ENCODE assay signal across 8 cellular contexts in the genomic region with DNA sequence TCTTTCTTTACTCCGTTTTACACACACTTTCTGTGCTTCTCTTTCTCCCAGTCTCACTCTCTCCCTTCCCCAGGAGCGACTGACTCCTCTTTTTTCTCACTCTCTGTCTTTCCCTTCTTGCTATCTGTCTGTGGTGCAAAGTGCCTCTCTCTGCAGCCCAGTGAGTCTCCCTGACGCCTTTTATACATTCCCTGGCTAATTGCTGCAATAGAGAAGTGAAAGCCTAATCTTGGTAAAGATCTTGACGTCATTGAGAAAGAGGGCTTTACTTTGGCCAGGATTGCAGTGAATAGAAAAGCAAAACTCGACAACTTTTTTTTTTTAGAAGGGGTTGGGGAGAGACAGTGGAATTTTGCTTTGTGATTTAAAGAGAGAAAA.
A peak's percentile ranks its signal among the peaks of the same experiment; 100 is the strongest.
DNase-seq lines count a peak whose midpoint lies in the region; ATAC-seq and TF ChIP-seq lines count a peak whose summit lies in the region.

No MANE protein-coding gene starts in this region.

- H3K27me3 ChIP-seq in OCI-LY3 (ENCODE audit: low read depth, low read length) = peaks cover 19% of the 10 kb centered on the region

- ATAC-seq in GM21576 (IDR thresholded peaks at IDR 0.05; ENCODE audit: unreplicated experiment) (peak; percentile 55), HG03135 (IDR thresholded peaks at IDR 0.05; ENCODE audit: unreplicated experiment) (no peak)

- H4K20me1 ChIP-seq in OCI-LY3 (ENCODE audit: insufficient read depth, low read length) = no peaks in the 10 kb centered on the region

- DNase-seq in foreskin fibroblast (peak in 1 of 2 donors; percentile 31), stromal cell of bone marrow (ENCODE audit: low read depth) (peak; percentile 31), RKO (ENCODE audit: low spot score) (no peak), GF-D8 (lab: John Stamatoyannopoulos, UW) (no peak), NCI-H524 (lab: John Stamatoyannopoulos, UW) (no peak)

- no peaks in the 10 kb centered on the region for H3K9me3 ChIP-seq in OCI-LY3 (ENCODE audit: insufficient read depth, low read length)

- H3K4me2 ChIP-seq in OCI-LY3 (ENCODE audit: low read length) = peak overlapping the region; percentile 42

- H3K36me3 ChIP-seq in OCI-LY3 (replicated peaks; ENCODE audit: low read depth, low read length) = no peaks in the 10 kb centered on the region

- no peaks in the 10 kb centered on the region for H3K79me2 ChIP-seq in OCI-LY3 (ENCODE audit: low read length)

- H3K4me3 ChIP-seq in OCI-LY3 (ENCODE audit: low read length) (peak overlapping the region; percentile 24; the same call in 1 of the 2 replicates), foreskin fibroblast (ENCODE audit: low read depth in 1 of 2, low read length in 2 of 2) (peak overlapping the region; percentile 51 to 57)

- peaks cover 8% of the 10 kb centered on the region for H3K4me1 ChIP-seq in OCI-LY3 (ENCODE audit: low read length)

- H3K9ac ChIP-seq in OCI-LY3 (ENCODE audit: low read length) = no peak overlapping the region

- H2AFZ ChIP-seq in OCI-LY3 (ENCODE audit: low read depth, low read length) = no peak overlapping the region

- no peak for TF ChIP-seq CTCF in OCI-LY3 (IDR thresholded peaks at IDR 0.05; ENCODE audit: low read depth, low read length)
- no peak for TF ChIP-seq CTCF in foreskin fibroblast (IDR thresholded peaks at IDR 0.05; ENCODE audit: low read depth, low read length)

- no peak overlapping the region for H3K27ac ChIP-seq in OCI-LY3 (ENCODE audit: low read length)
